8 cellular contexts compared by ENCODE assay signal in the genomic region with DNA sequence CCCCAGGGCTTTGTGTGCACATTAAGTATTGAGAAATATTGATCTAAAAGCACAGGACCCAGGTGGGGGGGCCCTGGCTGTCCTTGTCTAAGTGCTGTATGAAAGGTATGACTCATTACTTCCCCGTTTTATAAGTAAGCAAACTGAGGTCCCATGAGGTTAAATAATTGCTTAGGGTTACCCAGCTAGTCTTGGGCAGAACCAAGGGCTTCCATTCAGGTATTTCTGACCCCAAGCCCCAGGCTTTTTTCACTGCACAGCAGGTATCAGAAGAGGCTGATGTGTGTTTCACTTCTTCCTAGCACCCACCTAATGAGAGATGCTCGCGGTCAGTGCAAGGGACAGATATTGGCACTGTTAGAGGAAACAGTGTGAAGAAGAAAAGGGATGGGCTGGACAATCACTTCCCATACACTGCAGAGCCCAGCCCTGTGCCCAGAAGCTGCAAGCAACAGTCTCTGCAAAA. TPM values are rescaled to one million over a fixed set of nuclear protein-coding genes. Genes with fewer than 3 reads are reported as not detected.
DNase-seq lines count a peak whose midpoint lies in the region; ATAC-seq, FAIRE-seq and TF ChIP-seq lines count a peak whose summit lies in the region.

No MANE protein-coding gene starts in this region.

- peaks cover 5% of the 10 kb centered on the region for H3K27me3 Mint-ChIP-seq in dendritic cell treated with granulocyte-macrophage colony-stimulating factor and Interleukin-4, amounts not matched to agents 40 ng/mL and 50 ng/mL, for 4 days

- H3K4me1 ChIP-seq in OCI-LY7 (ENCODE audit: insufficient read depth, low read length, poor library complexity, severe bottlenecking), result peaks cover 46% of the 10 kb centered on the region
- H3K4me1 ChIP-seq in small intestine (ENCODE audit: control insufficient read depth in 2 of 2, insufficient read depth in 1 of 2, low read depth in 1 of 2, low read length in 1 of 2), result peaks cover 16 to 34% of the 10 kb centered on the region in 2 donors
- no peaks in the 10 kb centered on the region for H3K4me1 ChIP-seq in uterus

- FAIRE-seq in small intestine (lab: Jason Lieb, UNC), result no peak

- peak overlapping the region; percentile 49 for H3K27ac Mint-ChIP-seq in dendritic cell treated with granulocyte-macrophage colony-stimulating factor and Interleukin-4, amounts not matched to agents 40 ng/mL and 50 ng/mL, for 4 days

- H3K4me3 ChIP-seq in GM06990 (replicated peaks; ENCODE audit: low read depth, low read length) (no peak overlapping the region), OCI-LY7 (ENCODE audit: low read depth, low read length, poor library complexity, severe bottlenecking) (peak overlapping the region; percentile 20), small intestine (ENCODE audit: low read depth in 1 of 2, low read length in 2 of 2) (no peak overlapping the region), uterus (no peak overlapping the region), MG63 (no peak overlapping the region)

- POLR2A ChIA-PET in OCI-LY7 (lab: Charles Lee), result interaction anchor here (0.6 to 2.9 kb wide), 3 partner anchors 8 to 827 kb away, joined by 3 to 26 read pairs (median 3); no protein-coding TSS in a partner anchor

- H2AFZ ChIP-seq in OCI-LY7 (ENCODE audit: low read length), result peak overlapping the region; percentile 36

- H3K36me3 ChIP-seq in GM06990 (ENCODE audit: control insufficient read depth, insufficient read depth, low read length), result no peaks in the 10 kb centered on the region
- H3K36me3 ChIP-seq in OCI-LY7 (ENCODE audit: insufficient read depth, low read length), result no peaks in the 10 kb centered on the region
- H3K36me3 ChIP-seq in small intestine (ENCODE audit: control insufficient read depth in 2 of 2, insufficient read depth in 2 of 2, low read length in 2 of 2), result no peaks in the 10 kb centered on the region
- no peaks in the 10 kb centered on the region for H3K36me3 ChIP-seq in uterus
- no peaks in the 10 kb centered on the region for H3K36me3 ChIP-seq in MG63

- H3K4me2 ChIP-seq in OCI-LY7 (ENCODE audit: low read length), result peak overlapping the region; percentile 69

- 2 to 29% (median 7%) methylated on average over 3 of the region's 3 CpGs for WGBS in small intestine, 3 donors

- no peaks in the 10 kb centered on the region for H3K9me3 ChIP-seq in OCI-LY7 (ENCODE audit: low read length)
- H3K9me3 ChIP-seq in small intestine (ENCODE audit: control insufficient read depth, low read depth), result no peaks in the 10 kb centered on the region
- H3K9me3 ChIP-seq in uterus, result no peaks in the 10 kb centered on the region
- H3K9me3 ChIP-seq in MG63, result no peaks in the 10 kb centered on the region

- no peaks in the 10 kb centered on the region for H3K27me3 ChIP-seq in GM06990 (replicated peaks; ENCODE audit: control insufficient read depth, insufficient read depth, low read length)
- no peaks in the 10 kb centered on the region for H3K27me3 ChIP-seq in small intestine (ENCODE audit: control insufficient read depth in 2 of 2, insufficient read depth in 2 of 2, low read length in 2 of 2)
- no peaks in the 10 kb centered on the region for H3K27me3 ChIP-seq in uterus
- H3K27me3 ChIP-seq in MG63, result no peaks in the 10 kb centered on the region

- no TSS peak for BruUV-seq in OCI-LY7 (replicated peaks; lab: Mats Ljungman, UMichigan)

- H3K9me2 ChIP-seq in OCI-LY7 (ENCODE audit: insufficient read depth, low read length), result no peaks in the 10 kb centered on the region

- H3K27ac ChIP-seq in OCI-LY7 (ENCODE audit: low read depth, low read length, poor library complexity, severe bottlenecking) (peak overlapping the region; percentile 80), small intestine (ENCODE audit: low read depth in 1 of 2, low read length in 1 of 2) (peak overlapping the region; percentile 57 to 96), uterus (peak overlapping the region in 1 of 2 donors; percentile 2)

- no peak for TF ChIP-seq POLR2A in uterus (IDR thresholded peaks at IDR 0.05)

- peaks cover 25% of the 10 kb centered on the region for H3K4me1 Mint-ChIP-seq in dendritic cell treated with granulocyte-macrophage colony-stimulating factor and Interleukin-4, amounts not matched to agents 40 ng/mL and 50 ng/mL, for 4 days (ENCODE audit: low read depth)

- no peaks in the 10 kb centered on the region for H3K9me3 Mint-ChIP-seq in dendritic cell treated with granulocyte-macrophage colony-stimulating factor and Interleukin-4, amounts not matched to agents 40 ng/mL and 50 ng/mL, for 4 days

- H3K36me3 Mint-ChIP-seq in dendritic cell treated with granulocyte-macrophage colony-stimulating factor and Interleukin-4, amounts not matched to agents 40 ng/mL and 50 ng/mL, for 4 days (ENCODE audit: low read depth), result no peaks in the 10 kb centered on the region

- peak; percentile 47 for ATAC-seq in GM21825 (IDR thresholded peaks at IDR 0.05; ENCODE audit: unreplicated experiment)

- H4K20me1 ChIP-seq in OCI-LY7 (ENCODE audit: insufficient read depth, low read length), result no peaks in the 10 kb centered on the region

- H3K79me2 ChIP-seq in OCI-LY7 (ENCODE audit: insufficient read depth, low read depth, low read length), result no peaks in the 10 kb centered on the region

- H3K4me3 Mint-ChIP-seq in dendritic cell treated with granulocyte-macrophage colony-stimulating factor and Interleukin-4, amounts not matched to agents 40 ng/mL and 50 ng/mL, for 4 days, result peak overlapping the region; percentile 39

- intact Hi-C loops in OCI-LY7 (cut with micrococcal nuclease; ENCODE audit: unreplicated experiment) (no loop called here), uterus (cut with DNase I; ENCODE audit: low total_unique reads) (no loop called here)
- intact Hi-C loops in dendritic cell treated with granulocyte-macrophage colony-stimulating factor and Interleukin-4, amounts not matched to agents 40 ng/mL and 50 ng/mL, for 4 days (cut with micrococcal nuclease), result no loop called here

- DNase-seq in GM06990 (ENCODE audit: extremely low read depth, insufficient read length) (peak; percentile 22), OCI-LY7 (ENCODE audit: low spot score) (peak; percentile 13), small intestine (peak; percentile 49), HUDEP-2 (lab: John Stamatoyannopoulos, UW; ENCODE audit: unreplicated experiment in 76 of 76) (no peak), uterus (no peak), MG63 (no peak)

- CTCF ChIA-PET in OCI-LY7 (lab: Charles Lee; ENCODE audit: unreplicated experiment), result no interaction called here

- TF ChIP-seq CTCF in GM06990 (IDR thresholded peaks at IDR 0.05; ENCODE audit: insufficient read depth, low read length, poor library complexity, severe bottlenecking) (no peak), OCI-LY7 (conservative IDR thresholded peaks at IDR 0.05; ENCODE audit: low read length) (no peak), uterus (IDR thresholded peaks at IDR 0.05) (no peak)

RNA-seq across cellular contexts. Expression of a gene that starts 4.7 kb away (rescaled TPM):
- 0.10 and 0.57 TPM in 2 replicates for total RNA-seq in OCI-LY7 (2014; rRNA removed; shearing (Covaris generic))
- total RNA-seq in OCI-LY7 (2022), result not detected in 2 replicates
- 10 to 100 TPM; 12.4 to 25.8 (median 15.0) TPM for polyA plus RNA-seq in small intestine
- total RNA-seq in uterus, result 10 to 100 TPM; 25.4 to 79.1 (median 36.5) TPM
- total RNA-seq in MG63 (2014; rRNA removed; shearing (Covaris generic); ENCODE audit: low replicate concordance), result 0.53 TPM in 1 of 2 replicates, not detected in the other

Comparison
In these comparisons a context has a peak if more than half of its experiments do, and no peak if none do; other contexts are left out.
1. DNase-seq: peak in GM06990 (single experiment), OCI-LY7 (single experiment) and small intestine (single experiment); none in HUDEP-2 (0 of 76), uterus (0 of 2) and MG63 (single experiment).
2. RNA of a gene that starts 4.7 kb away (total RNA-seq): 25.4 to 79.1 TPM in uterus; 0.10 to 0.57 TPM in OCI-LY7 and 0.53 TPM in MG63; every median in the first group is over 10 times any median in the second.